Comparison of ENCODE assay signal across 16 cellular contexts in genomic region chr16:15046692-15047376, GRCh38.
"Had no signal": no experiment of that assay in that cellular context is flagged by ENCODE, and none has a peak within 500 bp of the region (broad histone marks: within the 10 kb centered on the region; RNA-seq: fewer than 3 reads in every experiment).

No MANE protein-coding gene starts in this region.

- H3K27ac Mint-ChIP-seq: activated CD4-positive, alpha-beta memory T cell treated with anti-CD3 and anti-CD28 coated beads, Interleukin-2, amount 10 ng/mL, durations not matched to agents 7 days and 5 days; activated naive CD8-positive, alpha-beta T cell treated with anti-CD3 and anti-CD28 coated beads for 36 hours; nephron; stimulated activated naive CD8-positive, alpha-beta T cell treated with anti-CD3 and anti-CD28 coated beads, Interleukin-15, Interleukin-2, amounts not matched to agents 100 ng/mL and 50 ng/mL, for 24 hours had no signal

- ATAC-seq: psoas muscle had no signal

- H3K4me3 ChIP-seq: psoas muscle, sigmoid colon, spleen, suprapubic skin had no signal

- H3K4me1 Mint-ChIP-seq: activated naive CD8-positive, alpha-beta T cell treated with anti-CD3 and anti-CD28 coated beads for 36 hours had no signal

- H3K27me3 ChIP-seq: sigmoid colon, spleen, suprapubic skin had no signal

- DNase-seq: activated CD4-positive, alpha-beta memory T cell treated with anti-CD3 and anti-CD28 coated beads, Interleukin-2, amount 10 ng/mL, durations not matched to agents 7 days and 5 days; activated CD4-positive, alpha-beta T cell treated with anti-CD3 and anti-CD28 coated beads for 4 hours; activated gamma-delta T cell; activated naive CD8-positive, alpha-beta T cell treated with anti-CD3 and anti-CD28 coated beads for 36 hours; activated T-cell treated with anti-CD3 and anti-CD28 coated beads, Interleukin-2, amount 50 U/mL, for 48 hours; amygdala; effector CD8-positive, alpha-beta T cell; foreskin melanocyte; immature natural killer cell; psoas muscle; sigmoid colon; spleen; trophoblast cell had no signal

- H3K27me3 Mint-ChIP-seq: activated CD4-positive, alpha-beta memory T cell treated with anti-CD3 and anti-CD28 coated beads, Interleukin-2, amount 10 ng/mL, durations not matched to agents 7 days and 5 days; activated naive CD8-positive, alpha-beta T cell treated with anti-CD3 and anti-CD28 coated beads for 36 hours; stimulated activated naive CD8-positive, alpha-beta T cell treated with anti-CD3 and anti-CD28 coated beads, Interleukin-15, Interleukin-2, amounts not matched to agents 100 ng/mL and 50 ng/mL, for 24 hours had no signal

- H3K4me1 ChIP-seq: psoas muscle had no signal

- H3K4me3 Mint-ChIP-seq: activated CD4-positive, alpha-beta memory T cell treated with anti-CD3 and anti-CD28 coated beads, Interleukin-2, amount 10 ng/mL, durations not matched to agents 7 days and 5 days; activated naive CD8-positive, alpha-beta T cell treated with anti-CD3 and anti-CD28 coated beads for 36 hours; immature natural killer cell; nephron; stimulated activated naive CD8-positive, alpha-beta T cell treated with anti-CD3 and anti-CD28 coated beads, Interleukin-15, Interleukin-2, amounts not matched to agents 100 ng/mL and 50 ng/mL, for 24 hours had no signal

- H3K27ac ChIP-seq: psoas muscle, sigmoid colon, spleen, suprapubic skin had no signal

- H3K9me3 Mint-ChIP-seq: activated CD4-positive, alpha-beta memory T cell treated with anti-CD3 and anti-CD28 coated beads, Interleukin-2, amount 10 ng/mL, durations not matched to agents 7 days and 5 days; activated naive CD8-positive, alpha-beta T cell treated with anti-CD3 and anti-CD28 coated beads for 36 hours; immature natural killer cell; nephron; stimulated activated naive CD8-positive, alpha-beta T cell treated with anti-CD3 and anti-CD28 coated beads, Interleukin-15, Interleukin-2, amounts not matched to agents 100 ng/mL and 50 ng/mL, for 24 hours had no signal

- H3K9me3 ChIP-seq: psoas muscle, sigmoid colon, spleen, suprapubic skin had no signal
